ENCODE assay signal across 20 cellular contexts in the genomic region with DNA sequence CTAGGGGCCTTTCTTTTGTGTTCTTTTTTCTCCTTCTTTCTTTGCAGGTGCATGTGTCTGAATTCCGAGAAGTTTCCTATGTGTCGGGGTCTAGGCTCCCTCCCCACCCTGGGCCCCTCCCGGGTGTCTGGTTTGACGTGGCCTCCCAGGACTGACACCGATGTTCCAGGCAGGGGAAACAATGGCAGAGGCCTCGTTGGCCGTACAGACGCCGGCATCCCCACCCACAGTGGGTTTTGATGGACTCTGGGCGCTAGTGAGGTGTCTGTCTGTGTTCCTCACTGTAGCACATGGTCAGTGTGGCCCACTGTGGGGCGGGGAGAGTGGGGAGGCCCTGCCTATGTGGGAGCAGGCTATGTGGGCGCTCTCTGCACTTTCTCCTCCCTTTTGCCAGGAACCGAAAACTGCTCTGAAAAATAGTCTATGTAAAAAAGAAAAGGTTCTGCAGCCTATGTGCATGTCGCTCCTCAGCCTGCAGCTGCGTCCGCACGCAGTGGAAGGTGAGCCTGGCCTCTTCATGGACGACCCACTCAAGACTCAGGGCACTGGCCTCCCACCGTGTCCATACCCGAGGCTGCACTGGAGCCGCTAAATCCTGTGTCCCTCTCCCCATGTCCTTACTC.
"Had no signal": no experiment of that assay in that cellular context is flagged by ENCODE, and none has a peak within 500 bp of the region (broad histone marks: within the 10 kb centered on the region; RNA-seq: fewer than 3 reads in every experiment).

No MANE protein-coding gene starts in this region.

- H3K4me2 ChIP-seq: KMS-11 had no signal

- H3K36me3 Mint-ChIP-seq: activated naive CD4-positive, alpha-beta T cell treated with anti-CD3 and anti-CD28 coated beads, Interleukin-2, amount 50 U/mL, for 24 hours had no signal

- H3K27ac Mint-ChIP-seq: activated naive CD4-positive, alpha-beta T cell treated with anti-CD3 and anti-CD28 coated beads, Interleukin-2, amount 50 U/mL, for 24 hours; activated T-cell treated with anti-CD3 and anti-CD28 coated beads, Interleukin-2, amount 50 U/mL, for 72 hours; activated T-helper 2 cell treated with anti-CD3 and anti-CD28 coated beads, Interferon-gamma antibody, Interleukin-2, Interleukin-4, amounts not matched to agents 10 μg/mL and 5 μg/mL and 100 μg/mL, durations not matched to agents 14 hours and 24 hours and 36 hours had no signal

- H3K4me3 Mint-ChIP-seq: activated naive CD4-positive, alpha-beta T cell treated with anti-CD3 and anti-CD28 coated beads, Interleukin-2, amount 50 U/mL, for 24 hours; activated T-cell treated with anti-CD3 and anti-CD28 coated beads, Interleukin-2, amount 50 U/mL, for 72 hours had no signal

- H3K9me3 Mint-ChIP-seq: activated naive CD4-positive, alpha-beta T cell treated with anti-CD3 and anti-CD28 coated beads, Interleukin-2, amount 50 U/mL, for 24 hours; activated T-cell treated with anti-CD3 and anti-CD28 coated beads, Interleukin-2, amount 50 U/mL, for 72 hours; activated T-helper 2 cell treated with anti-CD3 and anti-CD28 coated beads, Interferon-gamma antibody, Interleukin-2, Interleukin-4, amounts not matched to agents 10 μg/mL and 5 μg/mL and 100 μg/mL, durations not matched to agents 14 hours and 24 hours and 36 hours had no signal

- DNase-seq: activated CD4-positive, alpha-beta T cell treated with anti-CD3 and anti-CD28 coated beads for 4 hours; activated CD4-positive, alpha-beta T cell treated with anti-CD3 and anti-CD28 coated beads, Interleukin-2, amount 50 U/mL, for 48 hours; activated gamma-delta T cell treated with Interleukin-2 at 50 U/mL for 16 hours; activated T-cell treated with anti-CD3 and anti-CD28 coated beads for 4 hours; activated T-cell treated with anti-CD3 and anti-CD28 coated beads, Interleukin-2, amount 50 U/mL, for 72 hours; aorta; NCI-H1092; NCI-H1417; NCI-H2029; NCI-H2107; NCI-H2171 treated with DMSO at 0.1 percent for 48 hours; NCI-H345; NCI-H510A; NCI-H526 treated with DMSO at 0.1 percent for 48 hours; NCI-H82; SIG-M5; WERI-Rb-1 had no signal

- H3K27ac ChIP-seq: KMS-11, WERI-Rb-1 had no signal

- H3K9ac ChIP-seq: KMS-11 had no signal
